Comparison of ENCODE assay signal across 11 cellular contexts in the genomic region with DNA sequence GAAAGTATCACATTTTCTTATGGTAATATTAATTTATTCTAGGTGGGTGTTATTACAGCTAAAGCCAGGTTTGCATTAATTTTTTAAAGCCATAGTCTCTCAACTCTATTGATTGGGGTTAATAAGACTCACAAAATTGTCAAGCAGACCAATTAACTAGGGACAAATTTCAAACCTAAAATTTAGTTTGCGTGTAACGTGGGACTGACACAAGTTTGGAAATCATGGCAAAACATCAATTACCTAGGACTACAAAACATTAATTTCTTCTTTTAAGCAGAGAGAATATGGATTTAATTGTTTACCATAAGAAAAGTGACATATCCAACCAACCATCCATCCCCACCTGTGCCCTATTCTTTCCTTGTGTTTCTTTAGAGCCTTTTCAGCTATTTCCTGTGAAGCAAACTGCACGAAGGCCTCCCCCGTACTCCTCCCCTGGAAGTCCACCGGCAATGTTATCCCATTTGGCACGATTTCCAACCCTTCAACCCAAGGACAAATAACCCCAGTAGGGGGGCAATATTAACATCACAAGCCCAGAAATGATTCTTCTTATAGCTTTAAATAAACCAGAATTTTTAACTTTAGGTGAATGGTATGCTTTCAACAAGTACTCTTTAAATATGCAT. TPM values are rescaled to one million over a fixed set of nuclear protein-coding genes. Genes with fewer than 3 reads are reported as not detected.
DNase-seq lines count a peak whose midpoint lies in the region; ATAC-seq, FAIRE-seq and TF ChIP-seq lines count a peak whose summit lies in the region.
"Had no signal": no experiment of that assay in that cellular context is flagged by ENCODE, and none has a peak within 500 bp of the region (broad histone marks: within the 10 kb centered on the region; RNA-seq: fewer than 3 reads in every experiment).

No MANE protein-coding gene starts in this region.

- H3K4me1 ChIP-seq in small intestine (ENCODE audit: control insufficient read depth in 2 of 2, insufficient read depth in 1 of 2, low read depth in 1 of 2, low read length in 1 of 2) = peaks cover 0 to 3% of the 10 kb centered on the region in 2 donors

- H3K4me3 ChIP-seq in skin epidermis = peak overlapping the region in 5 of 7 experiments; percentile 1 to 97 (median 87)
- H3K4me3 ChIP-seq in small intestine (ENCODE audit: low read depth in 1 of 2, low read length in 2 of 2) = no peak overlapping the region

- H3K36me3 ChIP-seq in small intestine (ENCODE audit: control insufficient read depth in 2 of 2, insufficient read depth in 2 of 2, low read length in 2 of 2) = peaks cover 29 to 34% of the 10 kb centered on the region in 2 donors

- H3K27me3 Mint-ChIP-seq in T-helper 1 cell treated with Interleukin-12 subunit alpha and Interleukin-12 subunit beta and Interleukin-4 antibody, amounts not matched to agents 30 μg/mL and 1 μg/mL, for 36 hours (ENCODE audit: low read depth) = no peaks in the 10 kb centered on the region
- H3K27me3 Mint-ChIP-seq in activated CD8-positive, alpha-beta T cell treated with anti-CD3 and anti-CD28 coated beads for 36 hours = no peaks in the 10 kb centered on the region
- peaks cover 17% of the 10 kb centered on the region for H3K27me3 Mint-ChIP-seq in glutamatergic neuron (ENCODE audit: unreplicated experiment)

- intact Hi-C loops in activated CD8-positive, alpha-beta T cell treated with anti-CD3 and anti-CD28 coated beads for 36 hours (cut with micrococcal nuclease) = no loop called here

- 15 to 18% (median 18%) methylated on average over 6 of the region's 6 CpGs for WGBS in small intestine, 3 donors

- no peak for TF ChIP-seq CTCF in activated CD8-positive, alpha-beta T cell treated with anti-CD3 and anti-CD28 coated beads for 36 hours (IDR thresholded peaks at IDR 0.05)
- no peak for TF ChIP-seq CTCF in glutamatergic neuron (IDR thresholded peaks at IDR 0.05; ENCODE audit: partially characterized antibody, unreplicated experiment)

- no peak for FAIRE-seq in small intestine (lab: Jason Lieb, UNC)
- FAIRE-seq: H54 had no signal

- no peak for ATAC-seq in activated CD8-positive, alpha-beta T cell treated with anti-CD3 and anti-CD28 coated beads for 36 hours

- H3K9me3 ChIP-seq in small intestine (ENCODE audit: control insufficient read depth, low read depth) = no peaks in the 10 kb centered on the region

- H3K9me3 Mint-ChIP-seq in T-helper 1 cell treated with Interleukin-12 subunit alpha and Interleukin-12 subunit beta and Interleukin-4 antibody, amounts not matched to agents 30 μg/mL and 1 μg/mL, for 36 hours = no peaks in the 10 kb centered on the region
- H3K9me3 Mint-ChIP-seq in activated CD8-positive, alpha-beta T cell treated with anti-CD3 and anti-CD28 coated beads for 36 hours = no peaks in the 10 kb centered on the region
- H3K9me3 Mint-ChIP-seq in glutamatergic neuron (ENCODE audit: unreplicated experiment) = peaks cover 17% of the 10 kb centered on the region

- peak overlapping the region; percentile 83 for H3K27ac Mint-ChIP-seq in T-helper 1 cell treated with Interleukin-12 subunit alpha and Interleukin-12 subunit beta and Interleukin-4 antibody, amounts not matched to agents 30 μg/mL and 1 μg/mL, for 36 hours
- H3K27ac Mint-ChIP-seq in activated CD8-positive, alpha-beta T cell treated with anti-CD3 and anti-CD28 coated beads for 36 hours = peak overlapping the region; percentile 95
- no peak overlapping the region for H3K27ac Mint-ChIP-seq in glutamatergic neuron (ENCODE audit: unreplicated experiment)

- no peak for DNase-seq in T-helper 1 cell
- DNase-seq in activated CD8-positive, alpha-beta T cell treated with anti-CD3 and anti-CD28 coated beads for 36 hours = no peak
- DNase-seq in glutamatergic neuron = no peak
- no peak for DNase-seq in NCI-H187 treated with DMSO at 0.1 percent for 48 hours (lab: John Stamatoyannopoulos, UW)
- no peak for DNase-seq in small intestine
- DNase-seq in medulla oblongata (ENCODE audit: extremely low spot score) = no peak
- DNase-seq: NCI-H446; stimulated activated CD4-positive, alpha-beta T cell treated with anti-CD3 and anti-CD28 coated beads, Interleukin-12 subunit alpha, Interleukin-12 subunit beta, amount 100 ng/mL, for 4 hours had no signal

- peaks cover 80% of the 10 kb centered on the region for H3K36me3 Mint-ChIP-seq in T-helper 1 cell treated with Interleukin-12 subunit alpha and Interleukin-12 subunit beta and Interleukin-4 antibody, amounts not matched to agents 30 μg/mL and 1 μg/mL, for 36 hours (ENCODE audit: low read depth)
- H3K36me3 Mint-ChIP-seq in activated CD8-positive, alpha-beta T cell treated with anti-CD3 and anti-CD28 coated beads for 36 hours (ENCODE audit: low read depth) = peaks cover 88% of the 10 kb centered on the region
- peaks cover 9% of the 10 kb centered on the region for H3K36me3 Mint-ChIP-seq in glutamatergic neuron (ENCODE audit: unreplicated experiment)

- POLR2A ChIA-PET in activated CD8-positive, alpha-beta T cell treated with anti-CD3 and anti-CD28 coated beads for 36 hours (lab: Charles Lee) = interaction anchor here (1.0 to 6.5 kb wide), 4 partner anchors 59 to 72 kb away, joined by 3 to 55 read pairs (median 6); a partner anchor contains a TSS

- H3K4me1 Mint-ChIP-seq in T-helper 1 cell treated with Interleukin-12 subunit alpha and Interleukin-12 subunit beta and Interleukin-4 antibody, amounts not matched to agents 30 μg/mL and 1 μg/mL, for 36 hours (ENCODE audit: low read depth) = peaks cover 59% of the 10 kb centered on the region
- H3K4me1 Mint-ChIP-seq in activated CD8-positive, alpha-beta T cell treated with anti-CD3 and anti-CD28 coated beads for 36 hours (ENCODE audit: low read depth) = peaks cover 46% of the 10 kb centered on the region
- peaks cover 31% of the 10 kb centered on the region for H3K4me1 Mint-ChIP-seq in glutamatergic neuron (ENCODE audit: low read depth, unreplicated experiment)

- H3K27ac ChIP-seq in skin epidermis = peak overlapping the region in 1 of 21 experiments; percentile 30
- H3K27ac ChIP-seq in small intestine (ENCODE audit: low read depth in 1 of 2, low read length in 1 of 2) = no peak overlapping the region

- CTCF ChIA-PET in activated CD8-positive, alpha-beta T cell treated with anti-CD3 and anti-CD28 coated beads for 36 hours (lab: Charles Lee) = no interaction called here

- no peaks in the 10 kb centered on the region for H3K27me3 ChIP-seq in small intestine (ENCODE audit: control insufficient read depth in 2 of 2, insufficient read depth in 2 of 2, low read length in 2 of 2)

- peak overlapping the region; percentile 92 for H3K4me3 Mint-ChIP-seq in T-helper 1 cell treated with Interleukin-12 subunit alpha and Interleukin-12 subunit beta and Interleukin-4 antibody, amounts not matched to agents 30 μg/mL and 1 μg/mL, for 36 hours
- H3K4me3 Mint-ChIP-seq in activated CD8-positive, alpha-beta T cell treated with anti-CD3 and anti-CD28 coated beads for 36 hours = peak overlapping the region; percentile 82
- H3K4me3 Mint-ChIP-seq in glutamatergic neuron (ENCODE audit: unreplicated experiment) = peak overlapping the region; percentile 88

RNA-seq across cellular contexts. Expression of a gene that starts 4.4 kb away (rescaled TPM):
- total RNA-seq in activated CD8-positive, alpha-beta T cell treated with anti-CD3 and anti-CD28 coated beads for 36 hours = 100 to 1,000 TPM; 706 to 709 TPM
- 1,021 TPM for total RNA-seq in glutamatergic neuron (ENCODE audit: unreplicated experiment)
- 100 to 1,000 TPM in 2 of 3 donors, 10 to 100 TPM in 1; 97.5 to 190 (median 176) TPM for polyA plus RNA-seq in small intestine

Comparison
In these comparisons a context has a peak if more than half of its experiments do, and no peak if none do; other contexts are left out.
1. H3K4me3 ChIP-seq: peak in skin epidermis (5 of 7); none in small intestine (0 of 2).
2. Peak in every context shown above with its lines, with median percentiles within 50 percentile points of each other: H3K4me3 Mint-ChIP-seq.